23 cellular contexts compared by ENCODE assay signal in the genomic region with DNA sequence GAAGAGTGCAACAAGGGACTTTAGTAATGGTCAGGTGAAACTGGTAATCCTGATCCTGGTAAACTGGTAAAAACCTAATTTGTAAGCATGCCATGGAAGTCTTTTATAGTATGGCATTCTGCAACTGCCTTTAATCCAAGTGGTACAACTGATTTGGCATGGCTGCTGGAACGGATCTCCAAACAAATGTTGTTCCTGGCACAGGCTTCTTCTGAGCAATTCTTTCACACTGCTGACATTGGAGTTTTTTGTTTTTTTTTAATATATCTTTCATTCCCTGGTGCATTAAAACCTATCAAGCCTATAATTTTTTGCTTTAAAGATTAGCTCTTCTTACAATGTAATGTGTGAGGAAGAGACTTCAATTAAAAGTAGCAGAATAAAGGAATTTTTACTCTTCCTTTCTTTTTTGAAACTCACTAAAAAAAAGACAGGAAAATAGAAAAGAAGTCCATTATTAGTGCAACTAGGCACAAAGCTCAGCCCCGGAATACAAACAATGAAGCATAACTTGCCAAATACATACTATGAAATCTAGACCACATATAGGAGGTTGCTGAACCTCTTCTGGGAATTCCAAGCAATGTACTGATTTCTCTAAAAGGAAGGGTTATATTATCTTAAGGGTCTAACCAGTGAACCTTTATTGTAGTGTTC.
DNase-seq lines count a peak whose midpoint lies in the region; TF ChIP-seq lines count a peak whose summit lies in the region.
"Had no signal": no experiment of that assay in that cellular context is flagged by ENCODE, and none has a peak within 500 bp of the region (broad histone marks: within the 10 kb centered on the region; RNA-seq: fewer than 3 reads in every experiment).

No MANE protein-coding gene starts in this region.

- H3K9me3 ChIP-seq in MG63: no peaks in the 10 kb centered on the region
- H3K9me3 ChIP-seq: body of pancreas, suprapubic skin, vagina had no signal

- H3K27me3 Mint-ChIP-seq in nephron (ENCODE audit: low read depth): no peaks in the 10 kb centered on the region

- no peak overlapping the region for H3K4me3 Mint-ChIP-seq in nephron
- H3K4me3 Mint-ChIP-seq: activated T-cell treated with anti-CD3 and anti-CD28 coated beads, Interleukin-2, amount 50 U/mL, for 72 hours; neural crest cell had no signal

- peak overlapping the region; percentile 25 to 74 (median 72) for H3K27ac Mint-ChIP-seq in nephron
- H3K27ac Mint-ChIP-seq: activated naive CD4-positive, alpha-beta T cell treated with anti-CD3 and anti-CD28 coated beads, Interleukin-2, amount 50 U/mL, for 72 hours; activated T-cell treated with anti-CD3 and anti-CD28 coated beads, Interleukin-2, amount 50 U/mL, for 72 hours had no signal

- H3K4me3 ChIP-seq in MG63: no peak overlapping the region
- H3K4me3 ChIP-seq: body of pancreas, dorsolateral prefrontal cortex, suprapubic skin, vagina had no signal

- no peak for TF ChIP-seq CTCF in nephron (IDR thresholded peaks at IDR 0.05; ENCODE audit: unreplicated experiment in 3 of 3)

- no peaks in the 10 kb centered on the region for H3K9me3 Mint-ChIP-seq in nephron
- H3K9me3 Mint-ChIP-seq: activated naive CD4-positive, alpha-beta T cell treated with anti-CD3 and anti-CD28 coated beads, Interleukin-2, amount 50 U/mL, for 72 hours; activated T-cell treated with anti-CD3 and anti-CD28 coated beads, Interleukin-2, amount 50 U/mL, for 72 hours had no signal

- intact Hi-C loops in posterior vena cava (cut with DNase I): no loop called here

- DNase-seq in AG20443 (ENCODE audit: low spot score): peak; percentile 30
- DNase-seq in MG63: peak; percentile 61
- peak; percentile 66 to 76 for DNase-seq in dermis microvascular lymphatic vessel endothelial cell (ENCODE audit: low read depth in 2 of 2)
- no peak for DNase-seq in epidermal melanocyte (ENCODE audit: insufficient read length, low spot score)
- no peak for DNase-seq in posterior vena cava (ENCODE audit: low spot score)
- no peak for DNase-seq in activated gamma-delta T cell (lab: John Stamatoyannopoulos, UW)
- no peak for DNase-seq in NCI-H146 treated with DMSO at 0.1 percent for 48 hours (lab: John Stamatoyannopoulos, UW; ENCODE audit: unreplicated experiment)
- DNase-seq: ACHN; activated CD4-positive, alpha-beta T cell treated with anti-CD3 and anti-CD28 coated beads for 4 hours; activated T-cell treated with anti-CD3 and anti-CD28 coated beads, Interleukin-2, amount 50 U/mL, for 72 hours; body of pancreas; head of caudate nucleus; NCI-H146; NCI-H748 treated with DMSO at 0.1 percent for 48 hours; right cardiac atrium; SHP77; stimulated activated CD4-positive, alpha-beta T cell treated with anti-CD3 and anti-CD28 coated beads, Interleukin-15, amount 100 ng/mL, for 24 hours had no signal

- no peaks in the 10 kb centered on the region for H3K36me3 Mint-ChIP-seq in nephron (ENCODE audit: low read depth)
- H3K36me3 Mint-ChIP-seq: activated naive CD4-positive, alpha-beta T cell treated with anti-CD3 and anti-CD28 coated beads, Interleukin-2, amount 50 U/mL, for 72 hours had no signal

- H3K36me3 ChIP-seq in MG63: no peaks in the 10 kb centered on the region
- H3K36me3 ChIP-seq: suprapubic skin, vagina had no signal

- H3K27me3 ChIP-seq in MG63: no peaks in the 10 kb centered on the region
- H3K27me3 ChIP-seq: body of pancreas, dorsolateral prefrontal cortex, suprapubic skin, vagina had no signal

- H3K4me1 Mint-ChIP-seq in nephron: peaks cover 31% of the 10 kb centered on the region
- H3K4me1 Mint-ChIP-seq: neural crest cell had no signal

Comparison
In these comparisons a context has a peak if more than half of its experiments do, and no peak if none do; other contexts are left out.
1. DNase-seq: peak in AG20443 (single experiment), MG63 (single experiment) and dermis microvascular lymphatic vessel endothelial cell (2 of 2); none in epidermal melanocyte (single experiment), posterior vena cava (single experiment), activated gamma-delta T cell (single experiment) and NCI-H146 treated with DMSO at 0.1 percent for 48 hours (single experiment).